Comparison of ENCODE assay signal across 1 cellular context in the genomic region with DNA sequence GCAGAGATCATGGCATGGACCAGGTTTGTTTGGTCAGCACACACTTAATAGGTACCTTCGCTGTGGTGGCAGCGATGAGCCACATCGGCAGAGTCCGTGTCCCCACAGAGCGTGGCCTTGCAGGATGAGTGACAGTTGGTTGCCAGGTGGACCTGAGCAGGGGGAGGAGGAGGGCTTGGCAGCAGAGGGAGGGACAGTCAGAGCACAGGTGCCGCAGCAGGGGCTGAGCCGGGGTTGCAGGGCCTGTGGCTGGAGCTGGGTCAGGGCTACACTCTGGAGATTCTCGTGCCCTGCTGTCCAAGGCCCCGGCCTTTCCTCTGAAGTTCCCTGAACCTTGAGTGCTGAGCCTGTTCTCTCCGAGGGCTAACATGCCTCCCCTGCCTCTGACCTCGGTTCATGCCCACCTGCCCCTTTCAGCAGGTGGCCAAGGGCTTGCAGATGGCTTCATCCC.
TF ChIP-seq lines count a peak whose summit lies in the region.

No MANE protein-coding gene starts in this region.

TF ChIP-seq in HepG2, 621 proteins besides CTCF, POLR2A, EP300 and RAD21 (continued from another document):
- TF ChIP-seq ARNT2 (CRISPR knock-in tag; IDR thresholded peaks at IDR 0.05; ENCODE audit: low read depth) (no peak), ZBTB1 (CRISPR knock-in tag; IDR thresholded peaks at IDR 0.05; ENCODE audit: borderline replicate concordance) (no peak), NR2C2 (CRISPR knock-in tag; IDR thresholded peaks at IDR 0.05; ENCODE audit: borderline replicate concordance) (no peak), KDM4B (CRISPR knock-in tag; IDR thresholded peaks at IDR 0.05) (no peak), ZNF768 (CRISPR knock-in tag; IDR thresholded peaks at IDR 0.05) (no peak), HNRNPUL1 (IDR thresholded peaks at IDR 0.05; ENCODE audit: low read depth, low read length) (no peak), ZNF501 (CRISPR knock-in tag; IDR thresholded peaks at IDR 0.05) (no peak), ZNF484 (CRISPR knock-in tag; IDR thresholded peaks at IDR 0.05; ENCODE audit: borderline replicate concordance, low read depth) (no peak), GFI1 (CRISPR knock-in tag; IDR thresholded peaks at IDR 0.05; ENCODE audit: borderline replicate concordance) (no peak), U2AF2 (IDR thresholded peaks at IDR 0.05; ENCODE audit: low read depth, low read length) (no peak), ESRRA (CRISPR knock-in tag; IDR thresholded peaks at IDR 0.05; ENCODE audit: low read depth) (no peak), RORA (CRISPR knock-in tag; IDR thresholded peaks at IDR 0.05) (no peak), CCAR2 (optimal IDR thresholded peaks at IDR 0.05; ENCODE audit: low read depth, low read length) (no peak), ZNF234 (CRISPR knock-in tag; conservative IDR thresholded peaks at IDR 0.05) (no peak)
- TF ChIP-seq, protein P1, sequence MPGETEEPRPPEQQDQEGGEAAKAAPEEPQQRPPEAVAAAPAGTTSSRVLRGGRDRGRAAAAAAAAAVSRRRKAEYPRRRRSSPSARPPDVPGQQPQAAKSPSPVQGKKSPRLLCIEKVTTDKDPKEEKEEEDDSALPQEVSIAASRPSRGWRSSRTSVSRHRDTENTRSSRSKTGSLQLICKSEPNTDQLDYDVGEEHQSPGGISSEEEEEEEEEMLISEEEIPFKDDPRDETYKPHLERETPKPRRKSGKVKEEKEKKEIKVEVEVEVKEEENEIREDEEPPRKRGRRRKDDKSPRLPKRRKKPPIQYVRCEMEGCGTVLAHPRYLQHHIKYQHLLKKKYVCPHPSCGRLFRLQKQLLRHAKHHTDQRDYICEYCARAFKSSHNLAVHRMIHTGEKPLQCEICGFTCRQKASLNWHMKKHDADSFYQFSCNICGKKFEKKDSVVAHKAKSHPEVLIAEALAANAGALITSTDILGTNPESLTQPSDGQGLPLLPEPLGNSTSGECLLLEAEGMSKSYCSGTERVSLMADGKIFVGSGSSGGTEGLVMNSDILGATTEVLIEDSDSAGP (CRISPR knock-in tag; IDR thresholded peaks at IDR 0.05; ENCODE audit: borderline replicate concordance): 0 out of 2 replicates have a peak, but pooled peaks have one; percentile 6
- TF ChIP-seq, protein P2, sequence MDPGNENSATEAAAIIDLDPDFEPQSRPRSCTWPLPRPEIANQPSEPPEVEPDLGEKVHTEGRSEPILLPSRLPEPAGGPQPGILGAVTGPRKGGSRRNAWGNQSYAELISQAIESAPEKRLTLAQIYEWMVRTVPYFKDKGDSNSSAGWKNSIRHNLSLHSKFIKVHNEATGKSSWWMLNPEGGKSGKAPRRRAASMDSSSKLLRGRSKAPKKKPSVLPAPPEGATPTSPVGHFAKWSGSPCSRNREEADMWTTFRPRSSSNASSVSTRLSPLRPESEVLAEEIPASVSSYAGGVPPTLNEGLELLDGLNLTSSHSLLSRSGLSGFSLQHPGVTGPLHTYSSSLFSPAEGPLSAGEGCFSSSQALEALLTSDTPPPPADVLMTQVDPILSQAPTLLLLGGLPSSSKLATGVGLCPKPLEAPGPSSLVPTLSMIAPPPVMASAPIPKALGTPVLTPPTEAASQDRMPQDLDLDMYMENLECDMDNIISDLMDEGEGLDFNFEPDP (CRISPR knock-in tag; conservative IDR thresholded peaks at IDR 0.05): 0 out of 2 replicates have a peak, but pooled peaks have one; percentile 24
- TF ChIP-seq, protein P3, sequence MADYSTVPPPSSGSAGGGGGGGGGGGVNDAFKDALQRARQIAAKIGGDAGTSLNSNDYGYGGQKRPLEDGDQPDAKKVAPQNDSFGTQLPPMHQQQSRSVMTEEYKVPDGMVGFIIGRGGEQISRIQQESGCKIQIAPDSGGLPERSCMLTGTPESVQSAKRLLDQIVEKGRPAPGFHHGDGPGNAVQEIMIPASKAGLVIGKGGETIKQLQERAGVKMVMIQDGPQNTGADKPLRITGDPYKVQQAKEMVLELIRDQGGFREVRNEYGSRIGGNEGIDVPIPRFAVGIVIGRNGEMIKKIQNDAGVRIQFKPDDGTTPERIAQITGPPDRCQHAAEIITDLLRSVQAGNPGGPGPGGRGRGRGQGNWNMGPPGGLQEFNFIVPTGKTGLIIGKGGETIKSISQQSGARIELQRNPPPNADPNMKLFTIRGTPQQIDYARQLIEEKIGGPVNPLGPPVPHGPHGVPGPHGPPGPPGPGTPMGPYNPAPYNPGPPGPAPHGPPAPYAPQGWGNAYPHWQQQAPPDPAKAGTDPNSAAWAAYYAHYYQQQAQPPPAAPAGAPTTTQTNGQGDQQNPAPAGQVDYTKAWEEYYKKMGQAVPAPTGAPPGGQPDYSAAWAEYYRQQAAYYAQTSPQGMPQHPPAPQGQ (CRISPR knock-in tag; IDR thresholded peaks at IDR 0.05; ENCODE audit: borderline replicate concordance): 0 out of 2 replicates have a peak, but pooled peaks have one; percentile 18
- TF ChIP-seq, protein P4, sequence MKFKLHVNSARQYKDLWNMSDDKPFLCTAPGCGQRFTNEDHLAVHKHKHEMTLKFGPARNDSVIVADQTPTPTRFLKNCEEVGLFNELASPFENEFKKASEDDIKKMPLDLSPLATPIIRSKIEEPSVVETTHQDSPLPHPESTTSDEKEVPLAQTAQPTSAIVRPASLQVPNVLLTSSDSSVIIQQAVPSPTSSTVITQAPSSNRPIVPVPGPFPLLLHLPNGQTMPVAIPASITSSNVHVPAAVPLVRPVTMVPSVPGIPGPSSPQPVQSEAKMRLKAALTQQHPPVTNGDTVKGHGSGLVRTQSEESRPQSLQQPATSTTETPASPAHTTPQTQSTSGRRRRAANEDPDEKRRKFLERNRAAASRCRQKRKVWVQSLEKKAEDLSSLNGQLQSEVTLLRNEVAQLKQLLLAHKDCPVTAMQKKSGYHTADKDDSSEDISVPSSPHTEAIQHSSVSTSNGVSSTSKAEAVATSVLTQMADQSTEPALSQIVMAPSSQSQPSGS (CRISPR knock-in tag; IDR thresholded peaks at IDR 0.05): no peak
TF ChIP-seq in HepG2: peak in this region for 15.
